ENCODE assay signal across 7 cellular contexts in the genomic region with DNA sequence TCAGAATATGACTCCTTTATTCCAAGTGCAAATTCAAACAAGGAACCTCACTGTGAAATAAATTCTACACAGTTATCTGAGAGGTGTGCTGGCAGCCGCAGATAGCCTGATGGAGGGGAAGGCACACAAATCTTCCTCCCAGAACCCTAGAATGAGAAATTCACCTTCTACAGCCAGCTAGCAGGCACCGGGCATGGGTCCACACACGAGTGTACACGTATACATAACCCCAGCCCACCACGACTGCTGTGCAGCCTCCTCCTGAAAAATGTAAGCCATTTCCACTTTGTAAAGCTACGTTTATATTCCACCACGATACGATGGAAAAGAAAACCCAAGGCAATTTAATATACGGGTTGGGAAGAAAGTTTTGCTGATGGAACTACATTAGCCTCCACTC. TPM values are rescaled to one million over a fixed set of nuclear protein-coding genes. Genes with fewer than 3 reads are reported as not detected.
A peak's percentile ranks its signal among the peaks of the same experiment; 100 is the strongest.
DNase-seq lines count a peak whose midpoint lies in the region; FAIRE-seq and TF ChIP-seq lines count a peak whose summit lies in the region.

No MANE protein-coding gene starts in this region.

- H3K9me1 ChIP-seq in endothelial cell of umbilical vein (replicated peaks; ENCODE audit: control insufficient read depth, extremely low read depth, insufficient read depth, low read length): no peaks in the 10 kb centered on the region

- H3K4me3 ChIP-seq in GM12864 (ENCODE audit: low read depth, low read length): peak overlapping the region; percentile 96
- H3K4me3 ChIP-seq in SJSA1: peak overlapping the region; percentile 89
- peak overlapping the region; percentile 76 to 94 (median 93) for H3K4me3 ChIP-seq in endothelial cell of umbilical vein (replicated peaks in 1 of 3; ENCODE audit: insufficient read depth in 1 of 3, low read depth in 1 of 3, low read length in 3 of 3)
- peak overlapping the region; percentile 91 for H3K4me3 ChIP-seq in neuron (ENCODE audit: low read length)

- no TSS peak for BruUV-seq in endothelial cell of umbilical vein (replicated peaks; lab: Mats Ljungman, UMichigan)

- H3K27ac ChIP-seq in SJSA1: peak overlapping the region; percentile 85
- peak overlapping the region; percentile 97 for H3K27ac ChIP-seq in endothelial cell of umbilical vein (ENCODE audit: insufficient read depth, low read depth, low read length)

- POLR2A ChIA-PET in endothelial cell of umbilical vein (lab: Charles Lee): interaction anchor here (0.7 kb wide), 1 partner anchor 9 kb away, joined by 6 read pairs; no protein-coding TSS in a partner anchor

- H4K20me1 ChIP-seq in endothelial cell of umbilical vein (replicated peaks; ENCODE audit: control insufficient read depth, extremely low read depth, insufficient read depth, low read length): no peaks in the 10 kb centered on the region

- peak overlapping the region; percentile 99 for H3K9ac ChIP-seq in endothelial cell of umbilical vein (replicated peaks; ENCODE audit: extremely low read depth, insufficient read depth, low read length)

- no peak for TF ChIP-seq POLR2A in endothelial cell of umbilical vein (IDR thresholded peaks at IDR 0.05; ENCODE audit: low read depth, low read length)

- H3K9me3 ChIP-seq in SJSA1 (replicated peaks) (no peaks in the 10 kb centered on the region; the same call in 1 of the 2 replicates), endothelial cell of umbilical vein (replicated peaks; ENCODE audit: control insufficient read depth, insufficient read depth, low read length) (no peaks in the 10 kb centered on the region), neuron (ENCODE audit: low read length) (no peaks in the 10 kb centered on the region)

- H3K4me2 ChIP-seq in endothelial cell of umbilical vein (ENCODE audit: insufficient read depth, low read length): peak overlapping the region; percentile 96

- H2AFZ ChIP-seq in endothelial cell of umbilical vein (ENCODE audit: low read depth, low read length) (peak overlapping the region; percentile 52), neuron (ENCODE audit: low read depth, low read length) (peak overlapping the region; percentile 75)

- no peak for DNase-seq in GM12864 (ENCODE audit: low read depth)
- no peak for DNase-seq in SJSA1 (ENCODE audit: low read depth in 1 of 2, low spot score in 2 of 2)
- DNase-seq in endothelial cell of umbilical vein (ENCODE audit: low read depth, low spot score): no peak
- no peak for DNase-seq in NCI-H1092 treated with DMSO at 0.1 percent for 48 hours (lab: John Stamatoyannopoulos, UW)
- DNase-seq in cerebellum (ENCODE audit: low spot score): no peak
- DNase-seq in epidermal melanocyte (ENCODE audit: insufficient read length, low spot score): no peak

- H3K27me3 ChIP-seq in SJSA1 (replicated peaks) (no peaks in the 10 kb centered on the region), endothelial cell of umbilical vein (ENCODE audit: control insufficient read depth in 2 of 2, insufficient read depth in 2 of 2, low read length in 2 of 2) (peaks cover 0 to 2% of the 10 kb centered on the region in 2 experiments), neuron (ENCODE audit: insufficient read depth, low read length) (no peaks in the 10 kb centered on the region)

- CTCF ChIA-PET in endothelial cell of umbilical vein (lab: Charles Lee): interaction anchor here (0.8 to 2.7 kb wide), 7 partner anchors 9 to 224 kb away, joined by 3 to 25 read pairs (median 4); a partner anchor contains a TSS

- dilution Hi-C loops in endothelial cell of umbilical vein (cut with MboI; ENCODE audit: extremely low pct_ligation_motif_present, low sequenced_read_pairs): no loop called here

- H3K4me1 ChIP-seq in SJSA1 (replicated peaks) (peaks cover 15% of the 10 kb centered on the region), endothelial cell of umbilical vein (ENCODE audit: control insufficient read depth, extremely low read depth, insufficient read depth, low read length) (peaks cover 10% of the 10 kb centered on the region), neuron (ENCODE audit: insufficient read depth, low read length) (peaks cover 12% of the 10 kb centered on the region)

- TF ChIP-seq CTCF in GM12864 (IDR thresholded peaks at IDR 0.05; ENCODE audit: low read depth, low read length, missing control alignments) (no peak), endothelial cell of umbilical vein (IDR thresholded peaks at IDR 0.05; ENCODE audit: extremely low read depth in 1 of 2, insufficient read depth in 1 of 2, low read depth in 1 of 2, low read length in 2 of 2) (no peak)

- intact Hi-C loops in endothelial cell of umbilical vein (cut with micrococcal nuclease): loop anchor here (1.0 to 5.0 kb wide), 4 partner anchors 84 to 1949 kb away; a partner anchor contains a TSS

- H3K79me2 ChIP-seq in endothelial cell of umbilical vein (ENCODE audit: control insufficient read depth, insufficient read depth, low read length): peaks cover 61% of the 10 kb centered on the region

- no peak for FAIRE-seq in endothelial cell of umbilical vein (lab: Jason Lieb, UNC)

- peaks cover 39% of the 10 kb centered on the region for H3K36me3 ChIP-seq in SJSA1
- H3K36me3 ChIP-seq in endothelial cell of umbilical vein (ENCODE audit: control insufficient read depth in 2 of 2, extremely low read depth in 1 of 2, insufficient read depth in 2 of 2, low read length in 2 of 2): peaks cover 7 to 13% of the 10 kb centered on the region in 2 experiments
- peaks cover 17% of the 10 kb centered on the region for H3K36me3 ChIP-seq in neuron (ENCODE audit: insufficient read depth, low read length)

TF ChIP-seq in endothelial cell of umbilical vein, 7 proteins besides CTCF, POLR2A, EP300 and RAD21:
- TF ChIP-seq JUN (IDR thresholded peaks at IDR 0.05; ENCODE audit: borderline replicate concordance, insufficient read depth, insufficient read length, low read depth) (no peak), GATA2 (IDR thresholded peaks at IDR 0.05; ENCODE audit: insufficient read depth, insufficient read length, low read depth, low read length) (no peak)
TF ChIP-seq in endothelial cell of umbilical vein: peak in this region for 0.

RNA-seq across cellular contexts. Expression of a gene that starts 1.8 kb away (rescaled TPM):
- 108 and 157 TPM in 2 replicates for total RNA-seq in SJSA1 (2014; rRNA removed; shearing (Covaris generic))
- 35.5 and 37.2 TPM in 2 replicates for total RNA-seq in endothelial cell of umbilical vein
- polyA plus RNA-seq in endothelial cell of umbilical vein: 15.9 and 18.1 TPM in 2 replicates
- polyA plus RNA-seq in endothelial cell of umbilical vein (2011; cell fraction: cytosol; rRNA removed): 29.3 and 30.5 TPM in 2 replicates
- polyA plus RNA-seq in endothelial cell of umbilical vein (2011; cell fraction: nucleus; rRNA removed): 43.3 and 49.2 TPM in 2 replicates
- polyA plus RNA-seq in endothelial cell of umbilical vein (2012): 36.0 and 38.6 TPM in 2 replicates
- polyA minus RNA-seq in endothelial cell of umbilical vein: 8.0 and 9.4 TPM in 2 replicates
- polyA minus RNA-seq in endothelial cell of umbilical vein (2011; cell fraction: cytosol; rRNA and poly(A)+ RNA removed): 17.9 TPM
- polyA minus RNA-seq in endothelial cell of umbilical vein (2011; cell fraction: nucleus; rRNA and poly(A)+ RNA removed): 34.7 and 37.9 TPM in 2 replicates
- total RNA-seq in cerebellum: 23.2 TPM
